2 cellular contexts compared by ENCODE assay signal in genomic region chr5:59486508-59486907, GRCh38.
TF ChIP-seq lines count a peak whose summit lies in the region.

No MANE protein-coding gene starts in this region.

TF ChIP-seq in A549, 52 proteins besides CTCF, POLR2A, EP300 and RAD21 (continued from another document):
- TF ChIP-seq, protein P1, sequence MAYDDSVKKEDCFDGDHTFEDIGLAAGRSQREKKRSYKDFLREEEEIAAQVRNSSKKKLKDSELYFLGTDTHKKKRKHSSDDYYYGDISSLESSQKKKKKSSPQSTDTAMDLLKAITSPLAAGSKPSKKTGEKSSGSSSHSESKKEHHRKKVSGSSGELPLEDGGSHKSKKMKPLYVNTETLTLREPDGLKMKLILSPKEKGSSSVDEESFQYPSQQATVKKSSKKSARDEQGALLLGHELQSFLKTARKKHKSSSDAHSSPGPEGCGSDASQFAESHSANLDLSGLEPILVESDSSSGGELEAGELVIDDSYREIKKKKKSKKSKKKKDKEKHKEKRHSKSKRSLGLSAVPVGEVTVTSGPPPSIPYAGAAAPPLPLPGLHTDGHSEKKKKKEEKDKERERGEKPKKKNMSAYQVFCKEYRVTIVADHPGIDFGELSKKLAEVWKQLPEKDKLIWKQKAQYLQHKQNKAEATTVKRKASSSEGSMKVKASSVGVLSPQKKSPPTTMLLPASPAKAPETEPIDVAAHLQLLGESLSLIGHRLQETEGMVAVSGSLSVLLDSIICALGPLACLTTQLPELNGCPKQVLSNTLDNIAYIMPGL (CRISPR knock-in tag; IDR thresholded peaks at IDR 0.05; ENCODE audit: borderline replicate concordance): no peak
- TF ChIP-seq TP53 (CRISPR knock-in tag; IDR thresholded peaks at IDR 0.05) (no peak), HEYL (CRISPR knock-in tag; IDR thresholded peaks at IDR 0.05) (no peak), RCOR1 (IDR thresholded peaks at IDR 0.05; ENCODE audit: low read depth, low read length) (no peak), PHF8 (IDR thresholded peaks at IDR 0.05; ENCODE audit: borderline replicate concordance, low read depth) (no peak), PBX3 (IDR thresholded peaks at IDR 0.05) (no peak), EHF (CRISPR knock-in tag; IDR thresholded peaks at IDR 0.05) (no peak)
- TF ChIP-seq, protein P2, sequence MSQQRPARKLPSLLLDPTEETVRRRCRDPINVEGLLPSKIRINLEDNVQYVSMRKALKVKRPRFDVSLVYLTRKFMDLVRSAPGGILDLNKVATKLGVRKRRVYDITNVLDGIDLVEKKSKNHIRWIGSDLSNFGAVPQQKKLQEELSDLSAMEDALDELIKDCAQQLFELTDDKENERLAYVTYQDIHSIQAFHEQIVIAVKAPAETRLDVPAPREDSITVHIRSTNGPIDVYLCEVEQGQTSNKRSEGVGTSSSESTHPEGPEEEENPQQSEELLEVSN (IDR thresholded peaks at IDR 0.05; ENCODE audit: borderline replicate concordance, low read depth): no peak
TF ChIP-seq in A549: peak in this region for 0.

TF ChIP-seq in GM12878, 131 proteins besides CTCF, POLR2A, EP300 and RAD21 (continued from another document):
- TF ChIP-seq CEBPZ (IDR thresholded peaks at IDR 0.05; ENCODE audit: low read depth, low read length): no peak
- no peak for TF ChIP-seq RBBP5 (conservative IDR thresholded peaks at IDR 0.05)
- no peak for TF ChIP-seq ZBED1 (IDR thresholded peaks at IDR 0.05; ENCODE audit: borderline replicate concordance)
- no peak for TF ChIP-seq CBX5 (IDR thresholded peaks at IDR 0.05; ENCODE audit: low read depth)
- TF ChIP-seq ATF3 (IDR thresholded peaks at IDR 0.05; ENCODE audit: borderline replicate concordance, extremely low read depth, low read depth, low read length): no peak
- no peak for TF ChIP-seq SUPT20H (IDR thresholded peaks at IDR 0.05; ENCODE audit: borderline replicate concordance, control insufficient read depth, low read depth, low read length)
- no peak for TF ChIP-seq IKZF2 (IDR thresholded peaks at IDR 0.05)
- TF ChIP-seq CHD1 (IDR thresholded peaks at IDR 0.05; ENCODE audit: low read depth, low read length): no peak
- no peak for TF ChIP-seq MTA2 (IDR thresholded peaks at IDR 0.05; ENCODE audit: low read depth)
- TF ChIP-seq POLR2AphosphoS2 (IDR thresholded peaks at IDR 0.05; ENCODE audit: low read depth, low read length): no peak
- no peak for TF ChIP-seq SREBF2 (IDR thresholded peaks at IDR 0.05; ENCODE audit: low read length)
- no peak for TF ChIP-seq TAF1 (IDR thresholded peaks at IDR 0.05; ENCODE audit: borderline replicate concordance, low read depth, low read length)
- TF ChIP-seq PRDM15 (CRISPR knock-in tag; IDR thresholded peaks at IDR 0.05): no peak
